In genomic region chr18:54392621-54393023, GRCh38 we compare ENCODE assay signal across 1 cellular context.
A peak's percentile ranks its signal among the peaks of the same experiment; 100 is the strongest.
TF ChIP-seq lines count a peak whose summit lies in the region.

No MANE protein-coding gene starts in this region.

TF ChIP-seq in K562, 482 proteins besides CTCF, POLR2A, EP300 and RAD21 (continued from another document):
- TF ChIP-seq PRPF4 (IDR thresholded peaks at IDR 0.05; ENCODE audit: insufficient read depth, low read depth, low read length, poor library complexity, severe bottlenecking) (no peak), PHB (CRISPR knock-in tag; IDR thresholded peaks at IDR 0.05) (no peak), ARID3A (IDR thresholded peaks at IDR 0.05; ENCODE audit: borderline replicate concordance, low read depth, low read length) (peak; percentile 62; the same call in 1 of the 2 replicates), DEAF1 (CRISPR knock-in tag; IDR thresholded peaks at IDR 0.05) (0 out of 2 replicates have a peak, but pooled peaks have one; percentile 38), HES1 (IDR thresholded peaks at IDR 0.05; ENCODE audit: low read depth) (no peak)
TF ChIP-seq in K562: peak in this region for 3.
